ENCODE assay signal across 13 cellular contexts in genomic region chr15:89137926-89138325, GRCh38. TPM values are rescaled to one million over a fixed set of nuclear protein-coding genes. Genes with fewer than 3 reads are reported as not detected.
A peak's percentile ranks its signal among the peaks of the same experiment; 100 is the strongest.
DNase-seq lines count a peak whose midpoint lies in the region; ATAC-seq and TF ChIP-seq lines count a peak whose summit lies in the region.
"Had no signal": no experiment of that assay in that cellular context is flagged by ENCODE, and none has a peak within 500 bp of the region (broad histone marks: within the 10 kb centered on the region; RNA-seq: fewer than 3 reads in every experiment).

No MANE protein-coding gene starts in this region.

- no peak overlapping the region for H2AFZ ChIP-seq in GM23248

- H2BK5ac ChIP-seq in mesendoderm (ENCODE audit: low read length) = no peak overlapping the region

- H3K4me1 Mint-ChIP-seq in chondrocyte (ENCODE audit: low read depth) = peaks cover 56% of the 10 kb centered on the region

- H3K9ac ChIP-seq in GM23248 = no peak overlapping the region
- H3K9ac ChIP-seq in stomach smooth muscle (ENCODE audit: low read length in 2 of 2) = no peak overlapping the region
- H3K9ac ChIP-seq in mesendoderm (ENCODE audit: low read length) = no peak overlapping the region

- H3K27me3 ChIP-seq in GM23248 (replicated peaks; ENCODE audit: insufficient read depth) = no peaks in the 10 kb centered on the region
- H3K27me3 ChIP-seq in lung (ENCODE audit: control insufficient read depth, insufficient read depth) = no peaks in the 10 kb centered on the region
- no peaks in the 10 kb centered on the region for H3K27me3 ChIP-seq in stomach smooth muscle (ENCODE audit: control insufficient read depth in 1 of 2, insufficient read depth in 2 of 2, low read length in 2 of 2)
- H3K27me3 ChIP-seq in mesendoderm (ENCODE audit: insufficient read depth, low read length, poor library complexity) = no peaks in the 10 kb centered on the region

- ATAC-seq in lung (ENCODE audit: insufficient read depth, low FRiP score) (no peak), GM21619 (IDR thresholded peaks at IDR 0.05; ENCODE audit: unreplicated experiment) (no peak)
- ATAC-seq: activated naive CD8-positive, alpha-beta T cell treated with anti-CD3 and anti-CD28 coated beads, Interleukin-2, amount 50 U/mL, for 24 hours; activated T-cell treated with anti-CD3 and anti-CD28 coated beads, Interleukin-2, amount 50 U/mL, for 4 hours had no signal

- H4K20me1 ChIP-seq in GM23248 (ENCODE audit: insufficient read depth) = no peaks in the 10 kb centered on the region

- H3K9me2 ChIP-seq in GM23248 (ENCODE audit: insufficient read depth) = no peaks in the 10 kb centered on the region

- DNase-seq in GM23248 (no peak), chondrocyte (ENCODE audit: low spot score) (no peak), lung (ENCODE audit: low spot score) (no peak), ACHN (no peak), mesendoderm (no peak), NCI-H1092 treated with DMSO at 0.1 percent for 48 hours (lab: John Stamatoyannopoulos, UW) (no peak)
- DNase-seq: activated CD4-positive, alpha-beta T cell treated with anti-CD3 and anti-CD28 coated beads, Interleukin-2, amount 10 ng/mL, durations not matched to agents 24 days and 14 days; activated naive CD8-positive, alpha-beta T cell treated with anti-CD3 and anti-CD28 coated beads, Interleukin-2, amount 50 U/mL, for 24 hours; activated T-cell treated with anti-CD3 and anti-CD28 coated beads, Interleukin-2, amount 50 U/mL, for 4 hours; DMS53; SHP77 treated with DMSO at 0.1 percent for 48 hours had no signal

- H3K36me3 ChIP-seq in GM23248 (ENCODE audit: low read depth) = no peaks in the 10 kb centered on the region
- H3K36me3 ChIP-seq in lung (ENCODE audit: control insufficient read depth in 2 of 2, insufficient read depth in 2 of 2, low read length in 2 of 2) = peaks cover 3 to 8% of the 10 kb centered on the region in 2 donors
- peaks cover 6 to 8% of the 10 kb centered on the region in 2 donors for H3K36me3 ChIP-seq in stomach smooth muscle (ENCODE audit: control insufficient read depth in 2 of 2, insufficient read depth in 2 of 2, low read length in 2 of 2)
- no peaks in the 10 kb centered on the region for H3K36me3 ChIP-seq in mesendoderm (ENCODE audit: control insufficient read depth, insufficient read depth, low read length)

- no peaks in the 10 kb centered on the region for H3K27me3 Mint-ChIP-seq in chondrocyte (ENCODE audit: low read depth)
- H3K27me3 Mint-ChIP-seq: activated CD4-positive, alpha-beta T cell treated with anti-CD3 and anti-CD28 coated beads, Interleukin-2, amount 10 ng/mL, durations not matched to agents 24 days and 14 days; activated naive CD8-positive, alpha-beta T cell treated with anti-CD3 and anti-CD28 coated beads, Interleukin-2, amount 50 U/mL, for 24 hours had no signal

- in situ Hi-C loops in GM23248 (cut with MboI) = no loop called here
- in situ Hi-C loops in ACHN (cut with HindIII; ENCODE audit: low pct_ligation_motif_present, low pct_unique_long_range_greater_than_20kb, low sequenced_read_pairs) = no loop called here

- no peaks in the 10 kb centered on the region for H3K9me3 Mint-ChIP-seq in chondrocyte (ENCODE audit: low read depth)
- H3K9me3 Mint-ChIP-seq: activated CD4-positive, alpha-beta T cell treated with anti-CD3 and anti-CD28 coated beads, Interleukin-2, amount 10 ng/mL, durations not matched to agents 24 days and 14 days; activated naive CD8-positive, alpha-beta T cell treated with anti-CD3 and anti-CD28 coated beads, Interleukin-2, amount 50 U/mL, for 24 hours; activated T-cell treated with anti-CD3 and anti-CD28 coated beads, Interleukin-2, amount 50 U/mL, for 4 hours had no signal

- no peaks in the 10 kb centered on the region for H3K79me1 ChIP-seq in mesendoderm (ENCODE audit: low read length)

- H3K9me3 ChIP-seq in GM23248 (ENCODE audit: low read depth) (no peaks in the 10 kb centered on the region), lung (ENCODE audit: control insufficient read depth in 2 of 2, insufficient read depth in 1 of 2, low read length in 1 of 2) (no peaks in the 10 kb centered on the region), stomach smooth muscle (ENCODE audit: control insufficient read depth in 2 of 2, low read length in 2 of 2) (no peaks in the 10 kb centered on the region)

- H3K4me3 Mint-ChIP-seq in chondrocyte (ENCODE audit: unreplicated experiment) = no peak overlapping the region
- H3K4me3 Mint-ChIP-seq: activated CD4-positive, alpha-beta T cell treated with anti-CD3 and anti-CD28 coated beads, Interleukin-2, amount 10 ng/mL, durations not matched to agents 24 days and 14 days; activated naive CD8-positive, alpha-beta T cell treated with anti-CD3 and anti-CD28 coated beads, Interleukin-2, amount 50 U/mL, for 24 hours; activated T-cell treated with anti-CD3 and anti-CD28 coated beads, Interleukin-2, amount 50 U/mL, for 4 hours had no signal

- no peak overlapping the region for H4K8ac ChIP-seq in mesendoderm (ENCODE audit: low read depth, low read length)

- no peak overlapping the region for H3K56ac ChIP-seq in mesendoderm (ENCODE audit: low read length)

- no peak overlapping the region for H3K4me2 ChIP-seq in GM23248 (ENCODE audit: unreplicated experiment)
- H3K4me2 ChIP-seq in mesendoderm (ENCODE audit: low read length) = no peak overlapping the region

- H3K79me2 ChIP-seq in GM23248 (ENCODE audit: insufficient read depth) (no peaks in the 10 kb centered on the region), mesendoderm (ENCODE audit: control insufficient read depth, insufficient read depth, low read length) (no peaks in the 10 kb centered on the region)

- peak overlapping the region; percentile 92 for H3K27ac Mint-ChIP-seq in chondrocyte (ENCODE audit: unreplicated experiment)
- H3K27ac Mint-ChIP-seq: activated CD4-positive, alpha-beta T cell treated with anti-CD3 and anti-CD28 coated beads, Interleukin-2, amount 10 ng/mL, durations not matched to agents 24 days and 14 days; activated naive CD8-positive, alpha-beta T cell treated with anti-CD3 and anti-CD28 coated beads, Interleukin-2, amount 50 U/mL, for 24 hours had no signal

- TF ChIP-seq CTCF in chondrocyte (IDR thresholded peaks at IDR 0.05) = no peak
- TF ChIP-seq CTCF in lung (IDR thresholded peaks at IDR 0.05; ENCODE audit: control extremely low read depth, extremely low read depth) = no peak

- no peak overlapping the region for H3K4ac ChIP-seq in mesendoderm (ENCODE audit: low read depth, low read length)

- peaks cover 17% of the 10 kb centered on the region for H3F3A ChIP-seq in GM23248 (ENCODE audit: insufficient read depth)

- H2BK15ac ChIP-seq in mesendoderm (replicated peaks; ENCODE audit: low read depth) = no peak overlapping the region

- H3K23ac ChIP-seq in mesendoderm (ENCODE audit: low read length) = no peak overlapping the region

- 84 to 87% methylated on average over 3 of the region's 3 CpGs for WGBS in GM23248 (ENCODE audit: low coverage in 1 of 2, low lambda C conversion rate in 2 of 2, missing lambda C conversion rate in 2 of 2), 2 experiments
- WGBS in lung, 2 donors = 68 to 82% methylated on average over 3 of the region's 3 CpGs
- no CpG with 5 or more reads among the region's 3 CpGs for WGBS in mesendoderm (ENCODE audit: extremely low coverage, insufficient coverage, low lambda C conversion rate)

- H3K18ac ChIP-seq in mesendoderm (ENCODE audit: low read length) = no peak overlapping the region

- H3K27ac ChIP-seq in GM23248 (peak overlapping the region; percentile 35), lung (ENCODE audit: low read depth in 1 of 2, low read length in 1 of 2) (peak overlapping the region; percentile 78 to 89), stomach smooth muscle (ENCODE audit: low read length) (peak overlapping the region; percentile 37), mesendoderm (ENCODE audit: low read depth, low read length) (no peak overlapping the region)

- peaks cover 4% of the 10 kb centered on the region for H3K36me3 Mint-ChIP-seq in chondrocyte (ENCODE audit: low read depth)

- H2BK120ac ChIP-seq in mesendoderm (ENCODE audit: low read depth, low read length) = no peak overlapping the region

- no peak overlapping the region for H4K5ac ChIP-seq in mesendoderm (ENCODE audit: low read length)

- H3K4me1 ChIP-seq in GM23248 (ENCODE audit: insufficient read depth) (peaks cover 30% of the 10 kb centered on the region), lung (ENCODE audit: control insufficient read depth in 2 of 2, insufficient read depth in 2 of 2, low read length in 2 of 2) (peaks cover 15 to 38% of the 10 kb centered on the region in 2 donors), stomach smooth muscle (ENCODE audit: control insufficient read depth, insufficient read depth, low read length) (peaks cover 30% of the 10 kb centered on the region), mesendoderm (ENCODE audit: control insufficient read depth, low read depth, low read length) (peaks cover 2% of the 10 kb centered on the region)

- no peak overlapping the region for H2AK5ac ChIP-seq in mesendoderm (ENCODE audit: low read length)

- no peak overlapping the region for H3K4me3 ChIP-seq in GM23248
- H3K4me3 ChIP-seq in lung = no peak overlapping the region
- no peak overlapping the region for H3K4me3 ChIP-seq in stomach smooth muscle (ENCODE audit: low read length in 2 of 2)
- no peak overlapping the region for H3K4me3 ChIP-seq in mesendoderm (ENCODE audit: low read length)

RNA-seq across cellular contexts. Expression of gene ABHD2, which starts 49.7 kb away (rescaled TPM):
- 24.2 and 28.7 TPM in 2 replicates for total RNA-seq in GM23248 (2014; rRNA removed; shearing (Covaris generic))
- 13.5 and 17.6 TPM in 2 replicates for polyA plus RNA-seq in GM23248 (2016; fragmentation: Nextera tagmentation; extraction: Ambion mirVana)
- total RNA-seq in chondrocyte = 50.0 to 58.5 TPM (median 50.5 TPM) in 3 replicates
- total RNA-seq in lung = 100 to 1,000 TPM in 1 of 2 donors, 10 to 100 TPM in 1; 77.2 to 200 TPM
- 10 to 100 TPM; 11.7 to 41.5 TPM for polyA plus RNA-seq in lung
- 7.2 TPM for polyA plus RNA-seq in mesendoderm (2013, experiment 1 of 2)
- 7.6 TPM for polyA plus RNA-seq in mesendoderm (2013, experiment 2 of 2)
